19 cellular contexts compared by ENCODE assay signal in genomic region chr5:50655810-50656205, GRCh38. TPM values are rescaled to one million over a fixed set of nuclear protein-coding genes. Genes with fewer than 3 reads are reported as not detected.
DNase-seq lines count a peak whose midpoint lies in the region; FAIRE-seq and TF ChIP-seq lines count a peak whose summit lies in the region.
"Had no signal": no experiment of that assay in that cellular context is flagged by ENCODE, and none has a peak within 500 bp of the region (broad histone marks: within the 10 kb centered on the region; RNA-seq: fewer than 3 reads in every experiment).

No MANE protein-coding gene starts in this region.

- H3K36me3 ChIP-seq in small intestine (ENCODE audit: control insufficient read depth in 2 of 2, insufficient read depth in 2 of 2, low read length in 2 of 2): no peaks in the 10 kb centered on the region
- no peaks in the 10 kb centered on the region for H3K36me3 ChIP-seq in smooth muscle cell (ENCODE audit: low read depth)
- H3K36me3 ChIP-seq: heart right ventricle had no signal

- H3F3A ChIP-seq in smooth muscle cell (ENCODE audit: low read depth): no peaks in the 10 kb centered on the region

- H3K9me3 ChIP-seq in small intestine (ENCODE audit: control insufficient read depth, low read depth): no peaks in the 10 kb centered on the region
- H3K9me3 ChIP-seq in smooth muscle cell (replicated peaks; ENCODE audit: low read depth): no peaks in the 10 kb centered on the region
- H3K9me3 ChIP-seq: heart right ventricle, SK-N-SH had no signal

- no peak overlapping the region for H3K9ac ChIP-seq in smooth muscle cell (ENCODE audit: low read depth)
- H3K9ac ChIP-seq: SK-N-SH had no signal

- 14 to 63% (median 36%) methylated on average over 2 of the region's 2 CpGs for WGBS in small intestine, 3 donors
- WGBS in smooth muscle cell (ENCODE audit: low lambda C conversion rate): 96% methylated on average over 2 of the region's 2 CpGs

- no peaks in the 10 kb centered on the region for H3K27me3 Mint-ChIP-seq in type B pancreatic cell
- H3K27me3 Mint-ChIP-seq: activated CD4-positive, alpha-beta T cell treated with anti-CD3 and anti-CD28 coated beads, Interleukin-2, amount 10 ng/mL, durations not matched to agents 7 days and 5 days; activated naive CD4-positive, alpha-beta T cell treated with anti-CD3 and anti-CD28 coated beads, Interleukin-2, amount 50 U/mL, for 24 hours; B cell had no signal

- no peak overlapping the region for H3K4me2 ChIP-seq in smooth muscle cell
- H3K4me2 ChIP-seq: SK-N-SH had no signal

- no peak overlapping the region for H2AFZ ChIP-seq in smooth muscle cell (ENCODE audit: low read depth)

- FAIRE-seq in small intestine (lab: Jason Lieb, UNC): no peak
- FAIRE-seq: keratinocyte had no signal

- TF ChIP-seq CTCF in epithelial cell of esophagus (IDR thresholded peaks at IDR 0.05; ENCODE audit: insufficient read depth, low read depth, low read length, missing control alignments) (no peak), type B pancreatic cell (conservative IDR thresholded peaks at IDR 0.05) (no peak), smooth muscle cell (IDR thresholded peaks at IDR 0.05; ENCODE audit: borderline replicate concordance, insufficient read depth, poor library complexity, severe bottlenecking) (no peak)

- H3K27ac ChIP-seq in small intestine (ENCODE audit: low read depth in 1 of 2, low read length in 1 of 2): no peak overlapping the region
- H3K27ac ChIP-seq in smooth muscle cell (ENCODE audit: low read depth): no peak overlapping the region
- H3K27ac ChIP-seq: heart right ventricle, HL-60 had no signal

- H4K20me1 ChIP-seq in smooth muscle cell (ENCODE audit: low read depth): no peaks in the 10 kb centered on the region

- no peak overlapping the region for H3K4me3 Mint-ChIP-seq in type B pancreatic cell
- H3K4me3 Mint-ChIP-seq: activated CD4-positive, alpha-beta T cell treated with anti-CD3 and anti-CD28 coated beads, Interleukin-2, amount 10 ng/mL, durations not matched to agents 7 days and 5 days; activated naive CD4-positive, alpha-beta T cell treated with anti-CD3 and anti-CD28 coated beads, Interleukin-2, amount 50 U/mL, for 24 hours; B cell; mesothelial cell of epicardium had no signal

- no peaks in the 10 kb centered on the region for H3K36me3 Mint-ChIP-seq in type B pancreatic cell
- H3K36me3 Mint-ChIP-seq: activated naive CD4-positive, alpha-beta T cell treated with anti-CD3 and anti-CD28 coated beads, Interleukin-2, amount 50 U/mL, for 24 hours had no signal

- H3K27me3 ChIP-seq in small intestine (ENCODE audit: control insufficient read depth in 2 of 2, insufficient read depth in 2 of 2, low read length in 2 of 2): no peaks in the 10 kb centered on the region
- no peaks in the 10 kb centered on the region for H3K27me3 ChIP-seq in smooth muscle cell (ENCODE audit: low read depth)
- H3K27me3 ChIP-seq: heart right ventricle had no signal

- H3K27ac Mint-ChIP-seq in type B pancreatic cell: no peak overlapping the region
- H3K27ac Mint-ChIP-seq: activated CD4-positive, alpha-beta T cell treated with anti-CD3 and anti-CD28 coated beads, Interleukin-2, amount 10 ng/mL, durations not matched to agents 7 days and 5 days; activated naive CD4-positive, alpha-beta T cell treated with anti-CD3 and anti-CD28 coated beads, Interleukin-2, amount 50 U/mL, for 24 hours; B cell; mesothelial cell of epicardium had no signal

- H3K9me3 Mint-ChIP-seq in type B pancreatic cell: no peaks in the 10 kb centered on the region
- H3K9me3 Mint-ChIP-seq: activated naive CD4-positive, alpha-beta T cell treated with anti-CD3 and anti-CD28 coated beads, Interleukin-2, amount 50 U/mL, for 24 hours had no signal

- peak; percentile 37 for DNase-seq in DMS79 (lab: John Stamatoyannopoulos, UW)
- peak; percentile 31 for DNase-seq in NCI-H2081 treated with DMSO at 0.1 percent for 48 hours (lab: John Stamatoyannopoulos, UW)
- peak; percentile 73 for DNase-seq in epithelial cell of esophagus (ENCODE audit: low read depth)
- peak; percentile 70 for DNase-seq in small intestine
- no peak for DNase-seq in type B pancreatic cell (ENCODE audit: extremely low spot score, unreplicated experiment)
- DNase-seq in smooth muscle cell (lab: John Stamatoyannopoulos, UW; ENCODE audit: unreplicated experiment): no peak
- no peak for DNase-seq in NCI-H526 treated with DMSO at 0.1 percent for 48 hours (lab: John Stamatoyannopoulos, UW)
- DNase-seq: activated CD4-positive, alpha-beta T cell treated with anti-CD3 and anti-CD28 coated beads, Interleukin-2, amount 10 ng/mL, durations not matched to agents 7 days and 5 days; heart right ventricle; KG1; NCI-H146; SK-N-SH; stimulated activated CD4-positive, alpha-beta T cell treated with anti-CD3 and anti-CD28 coated beads, Interleukin-2, amount 100 ng/mL, for 48 hours; T1000 had no signal

- H3K4me3 ChIP-seq in epithelial cell of esophagus (ENCODE audit: low read length) (no peak overlapping the region), small intestine (ENCODE audit: low read depth in 1 of 2, low read length in 2 of 2) (no peak overlapping the region), smooth muscle cell (no peak overlapping the region)
- H3K4me3 ChIP-seq: heart right ventricle had no signal

- no peaks in the 10 kb centered on the region for H3K79me2 ChIP-seq in smooth muscle cell (ENCODE audit: low read depth)

- no peaks in the 10 kb centered on the region for H3K4me1 Mint-ChIP-seq in type B pancreatic cell (ENCODE audit: unreplicated experiment)
- H3K4me1 Mint-ChIP-seq: mesothelial cell of epicardium had no signal

- H3K4me1 ChIP-seq in small intestine (ENCODE audit: control insufficient read depth in 2 of 2, insufficient read depth in 1 of 2, low read depth in 1 of 2, low read length in 1 of 2): no peaks in the 10 kb centered on the region
- no peaks in the 10 kb centered on the region for H3K4me1 ChIP-seq in smooth muscle cell (ENCODE audit: low read depth)

RNA-seq across cellular contexts. Expression of gene PARP8, which starts 10.6 kb away (rescaled TPM):
- polyA plus RNA-seq in small intestine (10 to 100 TPM in 1 of 3 donors, 1 to 10 TPM in 2; 6.5 to 10.7 (median 9.0) TPM), smooth muscle cell (13.6 and 22.9 TPM in 2 replicates)
- total RNA-seq in type B pancreatic cell (ENCODE audit: low replicate concordance) (19.6 and 25.2 TPM in 2 replicates), smooth muscle cell (36.2 and 44.8 TPM in 2 replicates)

Comparison
In these comparisons a context has a peak if more than half of its experiments do, and no peak if none do; other contexts are left out.
1. DNase-seq: peak in DMS79 (single experiment), NCI-H2081 treated with DMSO at 0.1 percent for 48 hours (single experiment), epithelial cell of esophagus (single experiment) and small intestine (single experiment); none in type B pancreatic cell (single experiment), smooth muscle cell (single experiment) and NCI-H526 treated with DMSO at 0.1 percent for 48 hours (single experiment).